ENCODE assay signal across 1 cellular context in genomic region chr17:17476865-17477467, GRCh38.
A peak's percentile ranks its signal among the peaks of the same experiment; 100 is the strongest.
TF ChIP-seq lines count a peak whose summit lies in the region.

Gene MED9, plus strand, starts transcription at chr17:17477000. Its CDS starts 42 bp downstream, at chr17:17477042.

TF ChIP-seq in HEK293, 187 proteins besides CTCF, POLR2A, EP300 and RAD21 (continued from another document and continues in another):
- TF ChIP-seq GFI1B (tag by site-specific recombination; IDR thresholded peaks at IDR 0.05), result no peak
- no peak for TF ChIP-seq ZNF138 (tag by site-specific recombination; IDR thresholded peaks at IDR 0.05; ENCODE audit: borderline replicate concordance)
- peak; percentile 83 for TF ChIP-seq ZBTB17 (tag by site-specific recombination; IDR thresholded peaks at IDR 0.05)
- TF ChIP-seq KLF16 (tag by site-specific recombination; IDR thresholded peaks at IDR 0.05), result peak; percentile 86
- no peak for TF ChIP-seq ZNF510 (tag by site-specific recombination; IDR thresholded peaks at IDR 0.05; ENCODE audit: insufficient replicate concordance)
- TF ChIP-seq SP3 (tag by site-specific recombination; IDR thresholded peaks at IDR 0.05), result peak; percentile 88
- TF ChIP-seq YY1 (tag by site-specific recombination; IDR thresholded peaks at IDR 0.05), result peak; percentile 86
- TF ChIP-seq EGR2 (tag by site-specific recombination; IDR thresholded peaks at IDR 0.05; ENCODE audit: low read depth), result peak; percentile 92
- no peak for TF ChIP-seq ZNF426 (tag by site-specific recombination; IDR thresholded peaks at IDR 0.05)
- TF ChIP-seq, protein P1, sequence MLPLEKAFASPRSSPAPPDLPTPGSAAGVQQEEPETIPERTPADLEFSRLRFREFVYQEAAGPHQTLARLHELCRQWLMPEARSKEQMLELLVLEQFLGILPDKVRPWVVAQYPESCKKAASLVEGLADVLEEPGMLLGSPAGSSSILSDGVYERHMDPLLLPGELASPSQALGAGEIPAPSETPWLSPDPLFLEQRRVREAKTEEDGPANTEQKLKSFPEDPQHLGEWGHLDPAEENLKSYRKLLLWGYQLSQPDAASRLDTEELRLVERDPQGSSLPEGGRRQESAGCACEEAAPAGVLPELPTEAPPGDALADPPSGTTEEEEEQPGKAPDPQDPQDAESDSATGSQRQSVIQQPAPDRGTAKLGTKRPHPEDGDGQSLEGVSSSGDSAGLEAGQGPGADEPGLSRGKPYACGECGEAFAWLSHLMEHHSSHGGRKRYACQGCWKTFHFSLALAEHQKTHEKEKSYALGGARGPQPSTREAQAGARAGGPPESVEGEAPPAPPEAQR (tag by site-specific recombination; IDR thresholded peaks at IDR 0.05), result no peak
- TF ChIP-seq, protein P2, sequence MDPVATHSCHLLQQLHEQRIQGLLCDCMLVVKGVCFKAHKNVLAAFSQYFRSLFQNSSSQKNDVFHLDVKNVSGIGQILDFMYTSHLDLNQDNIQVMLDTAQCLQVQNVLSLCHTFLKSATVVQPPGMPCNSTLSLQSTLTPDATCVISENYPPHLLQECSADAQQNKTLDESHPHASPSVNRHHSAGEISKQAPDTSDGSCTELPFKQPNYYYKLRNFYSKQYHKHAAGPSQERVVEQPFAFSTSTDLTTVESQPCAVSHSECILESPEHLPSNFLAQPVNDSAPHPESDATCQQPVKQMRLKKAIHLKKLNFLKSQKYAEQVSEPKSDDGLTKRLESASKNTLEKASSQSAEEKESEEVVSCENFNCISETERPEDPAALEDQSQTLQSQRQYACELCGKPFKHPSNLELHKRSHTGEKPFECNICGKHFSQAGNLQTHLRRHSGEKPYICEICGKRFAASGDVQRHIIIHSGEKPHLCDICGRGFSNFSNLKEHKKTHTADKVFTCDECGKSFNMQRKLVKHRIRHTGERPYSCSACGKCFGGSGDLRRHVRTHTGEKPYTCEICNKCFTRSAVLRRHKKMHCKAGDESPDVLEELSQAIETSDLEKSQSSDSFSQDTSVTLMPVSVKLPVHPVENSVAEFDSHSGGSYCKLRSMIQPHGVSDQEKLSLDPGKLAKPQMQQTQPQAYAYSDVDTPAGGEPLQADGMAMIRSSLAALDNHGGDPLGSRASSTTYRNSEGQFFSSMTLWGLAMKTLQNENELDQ (tag by site-specific recombination; IDR thresholded peaks at IDR 0.05; ENCODE audit: low read depth), result no peak
- no peak for TF ChIP-seq KLF7 (tag by site-specific recombination; IDR thresholded peaks at IDR 0.05; ENCODE audit: borderline replicate concordance)
- TF ChIP-seq, protein P3, sequence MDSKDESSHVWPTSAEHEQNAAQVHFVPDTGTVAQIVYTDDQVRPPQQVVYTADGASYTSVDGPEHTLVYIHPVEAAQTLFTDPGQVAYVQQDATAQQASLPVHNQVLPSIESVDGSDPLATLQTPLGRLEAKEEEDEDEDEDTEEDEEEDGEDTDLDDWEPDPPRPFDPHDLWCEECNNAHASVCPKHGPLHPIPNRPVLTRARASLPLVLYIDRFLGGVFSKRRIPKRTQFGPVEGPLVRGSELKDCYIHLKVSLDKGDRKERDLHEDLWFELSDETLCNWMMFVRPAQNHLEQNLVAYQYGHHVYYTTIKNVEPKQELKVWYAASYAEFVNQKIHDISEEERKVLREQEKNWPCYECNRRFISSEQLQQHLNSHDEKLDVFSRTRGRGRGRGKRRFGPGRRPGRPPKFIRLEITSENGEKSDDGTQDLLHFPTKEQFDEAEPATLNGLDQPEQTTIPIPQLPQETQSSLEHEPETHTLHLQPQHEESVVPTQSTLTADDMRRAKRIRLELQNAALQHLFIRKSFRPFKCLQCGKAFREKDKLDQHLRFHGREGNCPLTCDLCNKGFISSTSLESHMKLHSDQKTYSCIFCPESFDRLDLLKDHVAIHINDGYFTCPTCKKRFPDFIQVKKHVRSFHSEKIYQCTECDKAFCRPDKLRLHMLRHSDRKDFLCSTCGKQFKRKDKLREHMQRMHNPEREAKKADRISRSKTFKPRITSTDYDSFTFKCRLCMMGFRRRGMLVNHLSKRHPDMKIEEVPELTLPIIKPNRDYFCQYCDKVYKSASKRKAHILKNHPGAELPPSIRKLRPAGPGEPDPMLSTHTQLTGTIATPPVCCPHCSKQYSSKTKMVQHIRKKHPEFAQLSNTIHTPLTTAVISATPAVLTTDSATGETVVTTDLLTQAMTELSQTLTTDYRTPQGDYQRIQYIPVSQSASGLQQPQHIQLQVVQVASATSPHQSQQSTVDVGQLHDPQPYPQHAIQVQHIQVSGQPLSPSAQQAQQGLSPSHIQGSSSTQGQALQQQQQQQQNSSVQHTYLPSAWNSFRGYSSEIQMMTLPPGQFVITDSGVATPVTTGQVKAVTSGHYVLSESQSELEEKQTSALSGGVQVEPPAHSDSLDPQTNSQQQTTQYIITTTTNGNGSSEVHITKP (tag by site-specific recombination; IDR thresholded peaks at IDR 0.05), result peak; percentile 26; the same call in 1 of the 2 replicates
- TF ChIP-seq ZBTB20 (tag by site-specific recombination; IDR thresholded peaks at IDR 0.05), result peak; percentile 57; the same call in 1 of the 2 replicates
- TF ChIP-seq, protein P4, sequence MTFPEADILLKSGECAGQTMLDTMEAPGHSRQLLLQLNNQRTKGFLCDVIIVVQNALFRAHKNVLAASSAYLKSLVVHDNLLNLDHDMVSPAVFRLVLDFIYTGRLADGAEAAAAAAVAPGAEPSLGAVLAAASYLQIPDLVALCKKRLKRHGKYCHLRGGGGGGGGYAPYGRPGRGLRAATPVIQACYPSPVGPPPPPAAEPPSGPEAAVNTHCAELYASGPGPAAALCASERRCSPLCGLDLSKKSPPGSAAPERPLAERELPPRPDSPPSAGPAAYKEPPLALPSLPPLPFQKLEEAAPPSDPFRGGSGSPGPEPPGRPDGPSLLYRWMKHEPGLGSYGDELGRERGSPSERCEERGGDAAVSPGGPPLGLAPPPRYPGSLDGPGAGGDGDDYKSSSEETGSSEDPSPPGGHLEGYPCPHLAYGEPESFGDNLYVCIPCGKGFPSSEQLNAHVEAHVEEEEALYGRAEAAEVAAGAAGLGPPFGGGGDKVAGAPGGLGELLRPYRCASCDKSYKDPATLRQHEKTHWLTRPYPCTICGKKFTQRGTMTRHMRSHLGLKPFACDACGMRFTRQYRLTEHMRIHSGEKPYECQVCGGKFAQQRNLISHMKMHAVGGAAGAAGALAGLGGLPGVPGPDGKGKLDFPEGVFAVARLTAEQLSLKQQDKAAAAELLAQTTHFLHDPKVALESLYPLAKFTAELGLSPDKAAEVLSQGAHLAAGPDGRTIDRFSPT (tag by site-specific recombination; IDR thresholded peaks at IDR 0.05), result peak; percentile 56; the same call in 1 of the 2 replicates
- TF ChIP-seq, protein P5, sequence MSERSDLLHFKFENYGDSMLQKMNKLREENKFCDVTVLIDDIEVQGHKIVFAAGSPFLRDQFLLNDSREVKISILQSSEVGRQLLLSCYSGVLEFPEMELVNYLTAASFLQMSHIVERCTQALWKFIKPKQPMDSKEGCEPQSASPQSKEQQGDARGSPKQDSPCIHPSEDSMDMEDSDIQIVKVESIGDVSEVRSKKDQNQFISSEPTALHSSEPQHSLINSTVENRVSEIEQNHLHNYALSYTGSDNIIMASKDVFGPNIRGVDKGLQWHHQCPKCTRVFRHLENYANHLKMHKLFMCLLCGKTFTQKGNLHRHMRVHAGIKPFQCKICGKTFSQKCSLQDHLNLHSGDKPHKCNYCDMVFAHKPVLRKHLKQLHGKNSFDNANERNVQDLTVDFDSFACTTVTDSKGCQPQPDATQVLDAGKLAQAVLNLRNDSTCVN (tag by site-specific recombination; optimal IDR thresholded peaks at IDR 0.05), result peak; percentile 48
- no peak for TF ChIP-seq ZNF596 (tag by site-specific recombination; IDR thresholded peaks at IDR 0.05)
- peak; percentile 73; the same call in 1 of the 2 replicates for TF ChIP-seq ZNF501 (tag by site-specific recombination; IDR thresholded peaks at IDR 0.05)
- peak; percentile 71; the same call in 1 of the 2 replicates for TF ChIP-seq ZBTB7A (tag by site-specific recombination; IDR thresholded peaks at IDR 0.05; ENCODE audit: low read depth)
- TF ChIP-seq ZEB2 (tag by site-specific recombination; IDR thresholded peaks at IDR 0.05), result peak; percentile 61; the same call in 1 of the 2 replicates
- TF ChIP-seq, protein P6, sequence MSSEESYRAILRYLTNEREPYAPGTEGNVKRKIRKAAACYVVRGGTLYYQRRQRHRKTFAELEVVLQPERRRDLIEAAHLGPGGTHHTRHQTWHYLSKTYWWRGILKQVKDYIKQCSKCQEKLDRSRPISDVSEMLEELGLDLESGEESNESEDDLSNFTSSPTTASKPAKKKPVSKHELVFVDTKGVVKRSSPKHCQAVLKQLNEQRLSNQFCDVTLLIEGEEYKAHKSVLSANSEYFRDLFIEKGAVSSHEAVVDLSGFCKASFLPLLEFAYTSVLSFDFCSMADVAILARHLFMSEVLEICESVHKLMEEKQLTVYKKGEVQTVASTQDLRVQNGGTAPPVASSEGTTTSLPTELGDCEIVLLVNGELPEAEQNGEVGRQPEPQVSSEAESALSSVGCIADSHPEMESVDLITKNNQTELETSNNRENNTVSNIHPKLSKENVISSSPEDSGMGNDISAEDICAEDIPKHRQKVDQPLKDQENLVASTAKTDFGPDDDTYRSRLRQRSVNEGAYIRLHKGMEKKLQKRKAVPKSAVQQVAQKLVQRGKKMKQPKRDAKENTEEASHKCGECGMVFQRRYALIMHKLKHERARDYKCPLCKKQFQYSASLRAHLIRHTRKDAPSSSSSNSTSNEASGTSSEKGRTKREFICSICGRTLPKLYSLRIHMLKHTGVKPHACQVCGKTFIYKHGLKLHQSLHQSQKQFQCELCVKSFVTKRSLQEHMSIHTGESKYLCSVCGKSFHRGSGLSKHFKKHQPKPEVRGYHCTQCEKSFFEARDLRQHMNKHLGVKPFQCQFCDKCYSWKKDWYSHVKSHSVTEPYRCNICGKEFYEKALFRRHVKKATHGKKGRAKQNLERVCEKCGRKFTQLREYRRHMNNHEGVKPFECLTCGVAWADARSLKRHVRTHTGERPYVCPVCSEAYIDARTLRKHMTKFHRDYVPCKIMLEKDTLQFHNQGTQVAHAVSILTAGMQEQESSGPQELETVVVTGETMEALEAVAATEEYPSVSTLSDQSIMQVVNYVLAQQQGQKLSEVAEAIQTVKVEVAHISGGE (tag by site-specific recombination; conservative IDR thresholded peaks at IDR 0.05; ENCODE audit: low read depth), result no peak
- TF ChIP-seq ZNF2 (tag by site-specific recombination; IDR thresholded peaks at IDR 0.05), result peak; percentile 67
- peak; percentile 81 for TF ChIP-seq ZNF394 (tag by site-specific recombination; IDR thresholded peaks at IDR 0.05; ENCODE audit: borderline replicate concordance)
- no peak for TF ChIP-seq GLIS2 (tag by site-specific recombination; IDR thresholded peaks at IDR 0.05)
- no peak; the same call in 1 of the 2 replicates for TF ChIP-seq ZXDB (tag by site-specific recombination; IDR thresholded peaks at IDR 0.05)
- TF ChIP-seq, protein P7, sequence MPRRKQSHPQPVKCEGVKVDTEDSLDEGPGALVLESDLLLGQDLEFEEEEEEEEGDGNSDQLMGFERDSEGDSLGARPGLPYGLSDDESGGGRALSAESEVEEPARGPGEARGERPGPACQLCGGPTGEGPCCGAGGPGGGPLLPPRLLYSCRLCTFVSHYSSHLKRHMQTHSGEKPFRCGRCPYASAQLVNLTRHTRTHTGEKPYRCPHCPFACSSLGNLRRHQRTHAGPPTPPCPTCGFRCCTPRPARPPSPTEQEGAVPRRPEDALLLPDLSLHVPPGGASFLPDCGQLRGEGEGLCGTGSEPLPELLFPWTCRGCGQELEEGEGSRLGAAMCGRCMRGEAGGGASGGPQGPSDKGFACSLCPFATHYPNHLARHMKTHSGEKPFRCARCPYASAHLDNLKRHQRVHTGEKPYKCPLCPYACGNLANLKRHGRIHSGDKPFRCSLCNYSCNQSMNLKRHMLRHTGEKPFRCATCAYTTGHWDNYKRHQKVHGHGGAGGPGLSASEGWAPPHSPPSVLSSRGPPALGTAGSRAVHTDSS (tag by site-specific recombination; IDR thresholded peaks at IDR 0.05), result peak; percentile 61
- TF ChIP-seq ZNF10 (tag by site-specific recombination; IDR thresholded peaks at IDR 0.05), result peak; percentile 41; the same call in 1 of the 2 replicates
- no peak for TF ChIP-seq ZNF366 (tag by site-specific recombination; conservative IDR thresholded peaks at IDR 0.05)
- TF ChIP-seq, protein P8, sequence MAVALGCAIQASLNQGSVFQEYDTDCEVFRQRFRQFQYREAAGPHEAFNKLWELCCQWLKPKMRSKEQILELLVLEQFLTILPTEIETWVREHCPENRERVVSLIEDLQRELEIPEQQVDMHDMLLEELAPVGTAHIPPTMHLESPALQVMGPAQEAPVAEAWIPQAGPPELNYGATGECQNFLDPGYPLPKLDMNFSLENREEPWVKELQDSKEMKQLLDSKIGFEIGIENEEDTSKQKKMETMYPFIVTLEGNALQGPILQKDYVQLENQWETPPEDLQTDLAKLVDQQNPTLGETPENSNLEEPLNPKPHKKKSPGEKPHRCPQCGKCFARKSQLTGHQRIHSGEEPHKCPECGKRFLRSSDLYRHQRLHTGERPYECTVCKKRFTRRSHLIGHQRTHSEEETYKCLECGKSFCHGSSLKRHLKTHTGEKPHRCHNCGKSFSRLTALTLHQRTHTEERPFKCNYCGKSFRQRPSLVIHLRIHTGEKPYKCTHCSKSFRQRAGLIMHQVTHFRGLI (tag by site-specific recombination; IDR thresholded peaks at IDR 0.05), result no peak
- TF ChIP-seq ZNF362 (tag by site-specific recombination; IDR thresholded peaks at IDR 0.05), result no peak
- peak; percentile 63; the same call in 1 of the 2 replicates for TF ChIP-seq ZNF639 (tag by site-specific recombination; IDR thresholded peaks at IDR 0.05)
- TF ChIP-seq ZNF335 (tag by site-specific recombination; conservative IDR thresholded peaks at IDR 0.05), result peak; percentile 92
